In genomic region chr6:168408504-168409136, GRCh38 we compare ENCODE assay signal across 22 cellular contexts. TPM values are rescaled to one million over a fixed set of nuclear protein-coding genes. Genes with fewer than 3 reads are reported as not detected.
DNase-seq lines count a peak whose midpoint lies in the region; ATAC-seq and TF ChIP-seq lines count a peak whose summit lies in the region.
"Had no signal": no experiment of that assay in that cellular context is flagged by ENCODE, and none has a peak within 500 bp of the region (broad histone marks: within the 10 kb centered on the region; RNA-seq: fewer than 3 reads in every experiment).

No MANE protein-coding gene starts in this region.

- WGBS in gastroesophageal sphincter (ENCODE audit: low coverage in 1 of 2), 2 donors: 93 to 95% methylated on average over 9 of the region's 13 CpGs

- no peak for TF ChIP-seq EP300 in gastroesophageal sphincter (IDR thresholded peaks at IDR 0.05)

- peaks cover 2% of the 10 kb centered on the region for H3K27me3 ChIP-seq in gastroesophageal sphincter
- H3K27me3 ChIP-seq: BE2C had no signal

- no peak for TF ChIP-seq POLR2A in gastroesophageal sphincter (IDR thresholded peaks at IDR 0.05)

- TF ChIP-seq CTCF in neural crest cell (conservative IDR thresholded peaks at IDR 0.05) (no peak), gastroesophageal sphincter (IDR thresholded peaks at IDR 0.05) (no peak)

- intact Hi-C loops in head of caudate nucleus (cut with DNase I): no loop called here

- no peak overlapping the region for H3K4me3 ChIP-seq in gastroesophageal sphincter

- H3K4me1 Mint-ChIP-seq in neural crest cell: no peaks in the 10 kb centered on the region

- no peak for ATAC-seq in gastroesophageal sphincter

- no peaks in the 10 kb centered on the region for H3K9me3 ChIP-seq in gastroesophageal sphincter
- H3K9me3 ChIP-seq: BE2C, SK-N-SH had no signal

- no peak overlapping the region for H3K27ac ChIP-seq in gastroesophageal sphincter

- no peaks in the 10 kb centered on the region for H3K27me3 Mint-ChIP-seq in neural crest cell (ENCODE audit: low read depth)

- H3K4me3 Mint-ChIP-seq in neural crest cell: no peak overlapping the region

- peaks cover 0 to 9% (median 0%) of the 10 kb centered on the region in 3 donors for H3K4me1 ChIP-seq in gastroesophageal sphincter
- H3K4me1 ChIP-seq: BE2C had no signal

- H3K27ac Mint-ChIP-seq in neural crest cell (ENCODE audit: unreplicated experiment): peak overlapping the region; percentile 83

- no peaks in the 10 kb centered on the region for H3K9me3 Mint-ChIP-seq in neural crest cell

- no peaks in the 10 kb centered on the region for H3K36me3 Mint-ChIP-seq in neural crest cell (ENCODE audit: low read depth)

- DNase-seq in COLO668 (lab: John Stamatoyannopoulos, UW; ENCODE audit: unreplicated experiment) (peak; percentile 10), NCI-H146 (lab: John Stamatoyannopoulos, UW) (peak; percentile 57), head of caudate nucleus (peak in 22 of 42 donors; percentile 14 to 83 (median 44)), neural crest cell (ENCODE audit: low read depth, low spot score) (no peak), DMS79 (lab: John Stamatoyannopoulos, UW) (no peak), NCI-H2081 treated with DMSO at 0.1 percent for 48 hours (lab: John Stamatoyannopoulos, UW) (no peak)
- DNase-seq: BE2C, COR-L47, DMS 273 treated with DMSO at 0.1 percent for 48 hours, KBM-7, MM.1S, NCI-H1048, NCI-H1417 treated with DMSO at 0.1 percent for 48 hours, NCI-H2029, NCI-H2171, NCI-H446, NCI-H526, SIG-M5, SK-N-SH had no signal

- H3K36me3 ChIP-seq in gastroesophageal sphincter: no peaks in the 10 kb centered on the region
- H3K36me3 ChIP-seq: BE2C had no signal

RNA-seq across cellular contexts. Expression of gene SMOC2, which starts 32.4 kb away (rescaled TPM):
- 0.14 and 0.23 TPM in 2 replicates for total RNA-seq in neural crest cell
- 100 to 1,000 TPM in 3 of 4 donors, 10 to 100 TPM in 1; 45.8 to 382 (median 160) TPM for total RNA-seq in gastroesophageal sphincter
- total RNA-seq: Daoy, HT1080 had no signal

Comparison
In these comparisons a context has a peak if more than half of its experiments do, and no peak if none do; other contexts are left out.
1. DNase-seq: peak in COLO668 (single experiment), NCI-H146 (single experiment) and head of caudate nucleus (22 of 42); none in neural crest cell (single experiment), DMS79 (single experiment) and NCI-H2081 treated with DMSO at 0.1 percent for 48 hours (single experiment).
2. RNA of gene SMOC2, which starts 32.4 kb away (total RNA-seq): 45.8 to 382 TPM in gastroesophageal sphincter; 0.14 to 0.23 TPM in neural crest cell; every median in the first group is over 10 times any median in the second.